In the genomic region with DNA sequence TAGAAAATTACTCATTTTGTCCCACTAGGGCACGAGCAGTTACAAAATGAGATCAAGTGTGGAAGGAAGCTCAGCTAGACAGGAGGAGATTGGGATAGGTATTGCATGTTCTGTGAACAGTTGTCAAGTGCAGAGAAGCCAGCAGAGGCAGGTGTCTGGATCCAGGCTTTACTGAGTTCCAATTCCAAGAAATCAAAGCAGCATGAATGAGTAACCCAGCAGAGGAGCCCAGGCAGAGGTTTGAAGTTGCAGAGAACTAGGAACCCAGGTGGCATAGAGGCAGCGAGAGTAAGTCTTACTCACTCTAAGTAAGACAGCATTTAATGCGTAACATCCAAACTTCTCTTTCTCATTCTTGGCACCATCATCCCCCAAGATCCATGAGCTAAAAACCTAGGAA, we compare ENCODE assay signal across 23 cellular contexts. TPM values are rescaled to one million over a fixed set of nuclear protein-coding genes. Genes with fewer than 3 reads are reported as not detected.
DNase-seq lines count a peak whose midpoint lies in the region; ATAC-seq, FAIRE-seq and TF ChIP-seq lines count a peak whose summit lies in the region.
"Had no signal": no experiment of that assay in that cellular context is flagged by ENCODE, and none has a peak within 500 bp of the region (broad histone marks: within the 10 kb centered on the region; RNA-seq: fewer than 3 reads in every experiment).

No MANE protein-coding gene starts in this region.

- H3K4me3 Mint-ChIP-seq in astrocyte (ENCODE audit: unreplicated experiment): no peak overlapping the region
- H3K4me3 Mint-ChIP-seq: CD4-positive, alpha-beta T cell had no signal

- H3K18ac ChIP-seq in H1 (ENCODE audit: extremely low read depth, low read length): no peak overlapping the region

- no peaks in the 10 kb centered on the region for H3K27me3 Mint-ChIP-seq in astrocyte (ENCODE audit: low read depth, unreplicated experiment)

- no peak overlapping the region for H2AK5ac ChIP-seq in H1 (ENCODE audit: low read depth, low read length)

- H3K27me3 ChIP-seq in astrocyte (ENCODE audit: insufficient read depth, low read length) (peaks cover 3% of the 10 kb centered on the region), H1 (replicated peaks in 1 of 4; ENCODE audit: control insufficient read depth in 3 of 4, extremely low read depth in 1 of 4, insufficient read depth in 3 of 4, low read length in 3 of 4) (peaks cover 0 to 1% (median 0%) of the 10 kb centered on the region in 4 experiments; a peak in 1 of 7 replicates), psoas muscle (ENCODE audit: insufficient read depth in 3 of 3, low read length in 2 of 3) (no peaks in the 10 kb centered on the region)
- H3K27me3 ChIP-seq: BE2C had no signal

- no peak overlapping the region for H4K91ac ChIP-seq in H1 (replicated peaks; ENCODE audit: insufficient read length, low read length)

- H3K56ac ChIP-seq in H1 (replicated peaks; ENCODE audit: insufficient read length, low read depth, low read length): no peak overlapping the region

- peak; percentile 41 for DNase-seq in G401 (ENCODE audit: low spot score)
- no peak for DNase-seq in astrocyte (ENCODE audit: low read depth)
- DNase-seq in H1 (ENCODE audit: low read depth in 1 of 2, low spot score in 2 of 2): no peak
- no peak for DNase-seq in psoas muscle
- no peak for DNase-seq in RWPE1 (ENCODE audit: low spot score)
- no peak for DNase-seq in NCI-H1436 treated with DMSO at 0.1 percent for 48 hours (lab: John Stamatoyannopoulos, UW)
- DNase-seq in HK-2 (ENCODE audit: unreplicated experiment): no peak
- DNase-seq: ACHN; BE2C; Caco-2; CD4-positive, alpha-beta T cell; DMS79 treated with DMSO at 0.1 percent for 48 hours; EL; GOT3 had no signal

- no peaks in the 10 kb centered on the region for H3K79me2 ChIP-seq in astrocyte (ENCODE audit: insufficient read depth, low read length)
- no peaks in the 10 kb centered on the region for H3K79me2 ChIP-seq in H1 (ENCODE audit: control insufficient read depth in 1 of 2, insufficient read depth in 2 of 2, low read length in 2 of 2)

- no peak overlapping the region for H2BK15ac ChIP-seq in H1 (ENCODE audit: low read length)

- H3K9ac ChIP-seq in astrocyte (ENCODE audit: low read length): no peak overlapping the region
- no peak overlapping the region for H3K9ac ChIP-seq in H1 (replicated peaks in 1 of 4; ENCODE audit: extremely low read depth in 1 of 4, low read depth in 3 of 4, low read length in 3 of 4)
- H3K9ac ChIP-seq: KMS-11 had no signal

- H4K5ac ChIP-seq in H1 (ENCODE audit: insufficient read length, low read depth, low read length): no peak overlapping the region

- H4K20me1 ChIP-seq in astrocyte (ENCODE audit: insufficient read depth, low read length): no peaks in the 10 kb centered on the region
- no peaks in the 10 kb centered on the region for H4K20me1 ChIP-seq in H1 (replicated peaks in 1 of 2; ENCODE audit: control insufficient read depth in 1 of 2, insufficient read depth in 2 of 2, low read length in 2 of 2)

- CTCF ChIA-PET in H1 (lab: Charles Lee; ENCODE audit: partially characterized antibody) (interaction anchor here (0.7 to 1.0 kb wide), 4 partner anchors 19 to 705 kb away, joined by 3 to 5 read pairs (median 4); no protein-coding TSS in a partner anchor), RWPE1 (lab: Yijun Ruan, JAX) (no interaction called here)

- H3K4me1 ChIP-seq in astrocyte (ENCODE audit: insufficient read depth, low read length): no peaks in the 10 kb centered on the region
- no peaks in the 10 kb centered on the region for H3K4me1 ChIP-seq in H1 (replicated peaks in 1 of 4; ENCODE audit: control insufficient read depth in 3 of 4, insufficient read depth in 4 of 4, low read length in 3 of 4)
- no peaks in the 10 kb centered on the region for H3K4me1 ChIP-seq in psoas muscle
- H3K4me1 ChIP-seq: BE2C, Caco-2, HAP-1 had no signal

- no peak overlapping the region for H2BK5ac ChIP-seq in H1 (ENCODE audit: low read depth, low read length)

- no peak for TF ChIP-seq CTCF in astrocyte (IDR thresholded peaks at IDR 0.05; ENCODE audit: insufficient read depth, low read depth, low read length)
- TF ChIP-seq CTCF in H1 (IDR thresholded peaks at IDR 0.05; ENCODE audit: control extremely low read depth in 1 of 3, insufficient read depth in 1 of 3, low read depth in 1 of 3, low read length in 3 of 3): no peak
- TF ChIP-seq CTCF in psoas muscle (IDR thresholded peaks at IDR 0.05): no peak
- no peak for TF ChIP-seq CTCF in RWPE1 (conservative IDR thresholded peaks at IDR 0.05; ENCODE audit: low read depth)

- no peak for TF ChIP-seq RAD21 in H1 (IDR thresholded peaks at IDR 0.05 in 1 of 2, conservative IDR thresholded peaks at IDR 0.05 in 1 of 2; ENCODE audit: low read depth in 2 of 2, low read length in 2 of 2)

- H3K9me3 Mint-ChIP-seq in astrocyte (ENCODE audit: unreplicated experiment): no peaks in the 10 kb centered on the region
- H3K9me3 Mint-ChIP-seq: CD4-positive, alpha-beta T cell had no signal

- no peak overlapping the region for H3K4me3 ChIP-seq in astrocyte (ENCODE audit: insufficient read depth, low read depth, low read length)
- no peak overlapping the region for H3K4me3 ChIP-seq in H1 (ENCODE audit: extremely low read depth in 1 of 4, insufficient read depth in 2 of 4, low read depth in 3 of 4, low read length in 4 of 4)
- H3K4me3 ChIP-seq in psoas muscle: no peak overlapping the region
- H3K4me3 ChIP-seq: HAP-1 had no signal

- H3K36me3 ChIP-seq in astrocyte (ENCODE audit: insufficient read depth, low read length) (no peaks in the 10 kb centered on the region), H1 (ENCODE audit: control insufficient read depth in 2 of 4, insufficient read depth in 4 of 4, low read length in 3 of 4) (no peaks in the 10 kb centered on the region), psoas muscle (ENCODE audit: insufficient read depth in 1 of 2, low read depth in 1 of 2) (no peaks in the 10 kb centered on the region)
- H3K36me3 ChIP-seq: BE2C, HAP-1 had no signal

- no peak overlapping the region for H3K4ac ChIP-seq in H1 (replicated peaks; ENCODE audit: insufficient read length, low read depth, low read length)

- in situ Hi-C loops in G401 (cut with HindIII; ENCODE audit: low sequenced_read_pairs): no loop called here

- peak; percentile 53 to 74 (median 66) for ATAC-seq in psoas muscle

- H2BK12ac ChIP-seq in H1 (ENCODE audit: low read depth, low read length): no peak overlapping the region

- H2AFZ ChIP-seq in astrocyte (ENCODE audit: low read depth, low read length) (no peak overlapping the region), H1 (ENCODE audit: low read length) (0 out of 2 replicates have a peak overlapping the region, but pooled peaks have one; percentile 73)

- no peak overlapping the region for H3K14ac ChIP-seq in H1 (ENCODE audit: insufficient read length)

- POLR2A ChIA-PET in H1 (lab: Charles Lee; ENCODE audit: partially characterized antibody): no interaction called here
- POLR2A ChIA-PET in RWPE1 (lab: Yijun Ruan, JAX; ENCODE audit: low non-redundant PET): no interaction called here

- no peak overlapping the region for H2BK120ac ChIP-seq in H1 (replicated peaks; ENCODE audit: low read depth, low read length)

- TF ChIP-seq POLR2A in H1 (IDR thresholded peaks at IDR 0.05; ENCODE audit: control extremely low read depth in 1 of 2, low read depth in 2 of 2, low read length in 2 of 2): no peak

- no peaks in the 10 kb centered on the region for H3K79me1 ChIP-seq in H1 (ENCODE audit: low read depth, low read length)

- FAIRE-seq in astrocyte (lab: Jason Lieb, UNC) (peak; percentile 63), H1 (lab: Jason Lieb, UNC) (no peak)
- FAIRE-seq: A204.1, D721Med, G401.6, GM12891, GM18507 had no signal

- H3K9me3 ChIP-seq in astrocyte (ENCODE audit: insufficient read depth, low read depth, low read length) (no peaks in the 10 kb centered on the region), H1 (ENCODE audit: insufficient read depth in 2 of 2, low read depth in 1 of 2, low read length in 1 of 2) (no peaks in the 10 kb centered on the region), psoas muscle (no peaks in the 10 kb centered on the region)
- H3K9me3 ChIP-seq: BE2C, Caco-2, HAP-1 had no signal

- intact Hi-C loops in psoas muscle (cut with DNase I): no loop called here

- H3K27ac ChIP-seq in astrocyte (ENCODE audit: low read depth, low read length) (no peak overlapping the region), H1 (ENCODE audit: low read depth, low read length) (no peak overlapping the region), psoas muscle (no peak overlapping the region), RWPE1 (no peak overlapping the region)
- H3K27ac ChIP-seq: C4-2B, HL-60, KMS-11 had no signal

- no peak overlapping the region for H2BK20ac ChIP-seq in H1 (ENCODE audit: low read length)

- TF ChIP-seq EP300 in H1 (IDR thresholded peaks at IDR 0.05; ENCODE audit: borderline replicate concordance in 1 of 2, low read depth in 2 of 2, low read length in 2 of 2): no peak

- H3K23ac ChIP-seq in H1 (ENCODE audit: insufficient read length): no peak overlapping the region

- no peak overlapping the region for H4K8ac ChIP-seq in H1 (ENCODE audit: extremely low read depth, insufficient read depth, low read length)

- 90% methylated on average over 3 of the region's 3 CpGs; no CpG with 5 or more reads in 1 of the 2 experiments for WGBS in H1 (ENCODE audit: extremely low coverage in 1 of 2, insufficient coverage in 1 of 2, insufficient read length in 1 of 2, insufficient replicate concordance in 2 of 2, low coverage in 1 of 2, low lambda C conversion rate in 2 of 2, missing lambda C conversion rate in 1 of 2), 2 experiments
- WGBS in psoas muscle, 3 donors: 62 to 73% (median 64%) methylated on average over 3 of the region's 3 CpGs

- no peaks in the 10 kb centered on the region for H3K36me3 Mint-ChIP-seq in astrocyte (ENCODE audit: low read depth, unreplicated experiment)

- H3K27ac Mint-ChIP-seq in astrocyte (ENCODE audit: unreplicated experiment): no peak overlapping the region
- H3K27ac Mint-ChIP-seq: CD4-positive, alpha-beta T cell had no signal

- no peaks in the 10 kb centered on the region for H3K4me1 Mint-ChIP-seq in astrocyte (ENCODE audit: low read depth, unreplicated experiment)

- no peaks in the 10 kb centered on the region; the same call in 1 of the 2 replicates for H3K23me2 ChIP-seq in H1 (ENCODE audit: low read depth, low read length)

- no peak overlapping the region for H3K4me2 ChIP-seq in astrocyte (ENCODE audit: low read length)
- no peak overlapping the region for H3K4me2 ChIP-seq in H1 (ENCODE audit: insufficient read depth in 1 of 2, low read depth in 2 of 2, low read length in 2 of 2)
- H3K4me2 ChIP-seq: KMS-11 had no signal

RNA-seq across cellular contexts. Expression of gene MRC1, which starts 11.8 kb away (rescaled TPM):
- total RNA-seq in G401 (2014; rRNA removed; shearing (Covaris generic)): 0.12 TPM in 1 of 2 replicates, not detected in the other
- total RNA-seq in astrocyte (0.05 and 0.07 TPM in 2 replicates), psoas muscle (10 to 100 TPM in 3 of 4 donors, 1 to 10 TPM in 1; 9.3 to 16.4 (median 13.3) TPM)
- 0.06 and 0.11 TPM in 2 replicates for total RNA-seq in H1 (2021; fragmentation: NEBNext Ultra II Directional; extraction: Animal tissue kit (Norgen Biotek cat#: 25700))
- polyA plus RNA-seq in H1 (2011; rRNA removed) (0.02 and 0.03 TPM in 2 replicates), psoas muscle (1 to 10 TPM; 1.6 to 3.1 (median 2.0) TPM)
- 0.03 TPM for polyA plus RNA-seq in H1 (2011; cell fraction: cytosol; rRNA removed)
- not detected for polyA plus RNA-seq in H1 (2011; cell fraction: nucleus; rRNA removed)
- polyA plus RNA-seq in H1 (2012, experiment 1 of 2): 0.03 TPM in 1 of 4 replicates, not detected in the others
- polyA plus RNA-seq in H1 (2012, experiment 2 of 2): not detected
- polyA plus RNA-seq in H1 (2013, experiment 1 of 2): 0.06 TPM
- polyA plus RNA-seq in H1 (2013, experiment 2 of 2): 0.07 TPM
- polyA minus RNA-seq in H1 (2011; rRNA and poly(A)+ RNA removed): 0.07 TPM in 1 of 2 replicates, not detected in the other
- not detected for polyA minus RNA-seq in H1 (2011; cell fraction: cytosol; rRNA and poly(A)+ RNA removed)
- not detected for polyA minus RNA-seq in H1 (2011; cell fraction: nucleus; rRNA and poly(A)+ RNA removed)
